Comparison of ENCODE assay signal across 13 cellular contexts in the genomic region with DNA sequence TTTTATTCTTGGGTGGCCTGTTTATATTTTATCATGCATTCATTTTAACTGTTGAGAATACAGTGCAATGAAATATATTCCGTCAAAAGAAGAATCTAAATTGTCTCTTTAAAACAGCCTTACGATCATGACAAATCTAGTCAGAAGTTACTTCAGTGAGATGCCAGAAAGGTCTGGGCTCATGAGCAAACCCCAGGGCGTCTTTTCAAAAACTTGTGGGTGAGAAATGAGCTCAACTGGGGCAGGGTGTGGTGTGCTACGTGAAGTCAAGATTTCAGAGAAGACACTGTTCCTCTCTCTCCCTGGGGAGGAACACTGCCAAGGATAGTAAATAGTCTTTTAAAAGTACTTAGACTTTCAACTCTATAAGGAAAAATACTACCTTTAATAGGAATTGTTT. TPM values are rescaled to one million over a fixed set of nuclear protein-coding genes. Genes with fewer than 3 reads are reported as not detected.
DNase-seq lines count a peak whose midpoint lies in the region; ATAC-seq and TF ChIP-seq lines count a peak whose summit lies in the region.
"Had no signal": no experiment of that assay in that cellular context is flagged by ENCODE, and none has a peak within 500 bp of the region (broad histone marks: within the 10 kb centered on the region; RNA-seq: fewer than 3 reads in every experiment).

No MANE protein-coding gene starts in this region.

- WGBS in mammary epithelial cell (ENCODE audit: low coverage, missing lambda C conversion rate): 47% methylated on average over 4 of the region's 4 CpGs
- WGBS in hepatocyte (ENCODE audit: low lambda C conversion rate, missing lambda C conversion rate): 76% methylated on average over 4 of the region's 4 CpGs
- 77% methylated on average over 4 of the region's 4 CpGs for WGBS in smooth muscle cell (ENCODE audit: low lambda C conversion rate)

- H3F3A ChIP-seq in smooth muscle cell (ENCODE audit: low read depth): no peaks in the 10 kb centered on the region

- dilution Hi-C loops in mammary epithelial cell (cut with HindIII; ENCODE audit: low sequenced_read_pairs): no loop called here

- H3K36me3 ChIP-seq in mammary epithelial cell (ENCODE audit: insufficient read depth, low read length) (no peaks in the 10 kb centered on the region), hepatocyte (replicated peaks; ENCODE audit: insufficient read depth, low read depth) (no peaks in the 10 kb centered on the region), smooth muscle cell (ENCODE audit: low read depth) (no peaks in the 10 kb centered on the region)
- H3K36me3 ChIP-seq: heart right ventricle, stomach had no signal

- in situ Hi-C loops in mammary epithelial cell (cut with MboI; ENCODE audit: low sequenced_read_pairs in 2 of 2): no loop called here

- H3K79me2 ChIP-seq in mammary epithelial cell (ENCODE audit: insufficient read depth, low read length) (no peaks in the 10 kb centered on the region), hepatocyte (no peaks in the 10 kb centered on the region), smooth muscle cell (ENCODE audit: low read depth) (no peaks in the 10 kb centered on the region)

- H2AFZ ChIP-seq in mammary epithelial cell (ENCODE audit: low read depth, low read length): peak overlapping the region; percentile 79
- H2AFZ ChIP-seq in hepatocyte: peak overlapping the region; percentile 17
- no peak overlapping the region for H2AFZ ChIP-seq in smooth muscle cell (ENCODE audit: low read depth)

- H3K9me2 ChIP-seq in hepatocyte (replicated peaks; ENCODE audit: insufficient read depth): no peaks in the 10 kb centered on the region

- CTCF ChIA-PET in mammary epithelial cell (lab: Charles Lee; ENCODE audit: low non-redundant PET): no interaction called here

- H3K9ac ChIP-seq in mammary epithelial cell (ENCODE audit: insufficient read depth, low read length) (no peak overlapping the region), smooth muscle cell (ENCODE audit: low read depth) (no peak overlapping the region)

- intact Hi-C loops in mammary epithelial cell (cut with micrococcal nuclease): no loop called here

- H3K27me3 ChIP-seq in mammary epithelial cell (ENCODE audit: insufficient read depth, low read length) (no peaks in the 10 kb centered on the region), hepatocyte (no peaks in the 10 kb centered on the region), smooth muscle cell (ENCODE audit: low read depth) (no peaks in the 10 kb centered on the region)
- H3K27me3 ChIP-seq: heart right ventricle, stomach had no signal

- BruUV-seq in mammary epithelial cell (replicated peaks; lab: Mats Ljungman, UMichigan): no TSS peak

- H3K4me3 ChIP-seq in mammary epithelial cell (replicated peaks in 1 of 3; ENCODE audit: insufficient read depth in 1 of 3, low read depth in 2 of 3, low read length in 3 of 3) (no peak overlapping the region), hepatocyte (no peak overlapping the region), smooth muscle cell (no peak overlapping the region)
- H3K4me3 ChIP-seq: heart right ventricle, stomach had no signal

- H4K20me1 ChIP-seq in mammary epithelial cell (ENCODE audit: insufficient read depth, low read length) (no peaks in the 10 kb centered on the region), hepatocyte (ENCODE audit: insufficient read depth, poor library complexity, severe bottlenecking) (no peaks in the 10 kb centered on the region), smooth muscle cell (ENCODE audit: low read depth) (no peaks in the 10 kb centered on the region)

- DNase-seq in HCEC 1CT (peak; percentile 16), mammary epithelial cell (peak; percentile 80), hepatocyte (ENCODE audit: low spot score) (peak; percentile 34), smooth muscle cell (lab: John Stamatoyannopoulos, UW; ENCODE audit: unreplicated experiment) (no peak), HuH-7 (ENCODE audit: low spot score) (no peak), DMS153 treated with DMSO at 0.1 percent for 48 hours (lab: John Stamatoyannopoulos, UW; ENCODE audit: unreplicated experiment) (no peak), iPS-NIHi7 (ENCODE audit: extremely low spot score) (no peak)
- DNase-seq: activated T-cell treated with anti-CD3 and anti-CD28 coated beads, Interleukin-2, amount 50 U/mL, for 48 hours; central memory CD4-positive, alpha-beta T cell; NCI-H1436 treated with DMSO at 0.1 percent for 48 hours; stomach had no signal

- H3K4me2 ChIP-seq in mammary epithelial cell (ENCODE audit: insufficient read depth, low read depth, low read length) (peak overlapping the region; percentile 26), hepatocyte (no peak overlapping the region), smooth muscle cell (no peak overlapping the region)

- H3K27ac ChIP-seq in mammary epithelial cell (ENCODE audit: insufficient read depth, low read depth, low read length) (peak overlapping the region; percentile 62), hepatocyte (peak overlapping the region; percentile 71), smooth muscle cell (ENCODE audit: low read depth) (peak overlapping the region; percentile 35)

- ATAC-seq in GM19467 (IDR thresholded peaks at IDR 0.05; ENCODE audit: unreplicated experiment): no peak

- H3K9me3 ChIP-seq in mammary epithelial cell (replicated peaks; ENCODE audit: insufficient read depth, low read length) (no peaks in the 10 kb centered on the region), hepatocyte (ENCODE audit: low read depth) (no peaks in the 10 kb centered on the region), smooth muscle cell (replicated peaks; ENCODE audit: low read depth) (no peaks in the 10 kb centered on the region)

- no peak for TF ChIP-seq CTCF in mammary epithelial cell (conservative IDR thresholded peaks at IDR 0.05 in 1 of 2, IDR thresholded peaks at IDR 0.05 in 1 of 2; ENCODE audit: extremely low read depth in 1 of 2, insufficient read depth in 1 of 2, low read depth in 1 of 2, low read length in 2 of 2)
- no peak for TF ChIP-seq CTCF in hepatocyte (IDR thresholded peaks at IDR 0.05; ENCODE audit: poor library complexity)
- no peak for TF ChIP-seq CTCF in smooth muscle cell (IDR thresholded peaks at IDR 0.05; ENCODE audit: borderline replicate concordance, insufficient read depth, poor library complexity, severe bottlenecking)

- H3K4me1 ChIP-seq in mammary epithelial cell (ENCODE audit: insufficient read depth, low read length) (peaks cover 13% of the 10 kb centered on the region), hepatocyte (ENCODE audit: insufficient read depth) (peaks cover 6% of the 10 kb centered on the region), smooth muscle cell (ENCODE audit: low read depth) (no peaks in the 10 kb centered on the region)

RNA-seq across cellular contexts. Expression of gene UAP1, which starts 13.4 kb away (rescaled TPM):
- total RNA-seq in mammary epithelial cell (100 to 1,000 TPM in 1 of 2 donors, 10 to 100 TPM in 1; 90.7 to 165 TPM), hepatocyte (59.3 and 65.2 TPM in 2 replicates), smooth muscle cell (83.8 and 92.4 TPM in 2 replicates)
- polyA plus RNA-seq in mammary epithelial cell (80.0 TPM), hepatocyte (52.3 and 57.4 TPM in 2 replicates), smooth muscle cell (57.4 and 64.2 TPM in 2 replicates)
- polyA minus RNA-seq in mammary epithelial cell: 72.7 TPM

RNA-seq across cellular contexts. Expression of gene UHMK1, which starts 50.6 kb away (rescaled TPM):
- total RNA-seq in mammary epithelial cell (10 to 100 TPM; 59.5 to 97.5 TPM), hepatocyte (54.6 and 55.4 TPM in 2 replicates), smooth muscle cell (30.1 and 39.0 TPM in 2 replicates)
- polyA plus RNA-seq in mammary epithelial cell (16.2 TPM), hepatocyte (8.0 and 11.3 TPM in 2 replicates), smooth muscle cell (4.8 and 6.1 TPM in 2 replicates)
- 57.6 TPM for polyA minus RNA-seq in mammary epithelial cell

Comparison
In these comparisons a context has a peak if more than half of its experiments do, and no peak if none do; other contexts are left out.
1. DNase-seq: peak in HCEC 1CT (single experiment), mammary epithelial cell (single experiment) and hepatocyte (single experiment); none in smooth muscle cell (single experiment), HuH-7 (single experiment), DMS153 treated with DMSO at 0.1 percent for 48 hours (single experiment) and iPS-NIHi7 (single experiment).
2. Peak in every context shown above with its lines, with median percentiles within 50 percentile points of each other: H3K27ac ChIP-seq.